ENCODE assay signal across 1 cellular context in the genomic region with DNA sequence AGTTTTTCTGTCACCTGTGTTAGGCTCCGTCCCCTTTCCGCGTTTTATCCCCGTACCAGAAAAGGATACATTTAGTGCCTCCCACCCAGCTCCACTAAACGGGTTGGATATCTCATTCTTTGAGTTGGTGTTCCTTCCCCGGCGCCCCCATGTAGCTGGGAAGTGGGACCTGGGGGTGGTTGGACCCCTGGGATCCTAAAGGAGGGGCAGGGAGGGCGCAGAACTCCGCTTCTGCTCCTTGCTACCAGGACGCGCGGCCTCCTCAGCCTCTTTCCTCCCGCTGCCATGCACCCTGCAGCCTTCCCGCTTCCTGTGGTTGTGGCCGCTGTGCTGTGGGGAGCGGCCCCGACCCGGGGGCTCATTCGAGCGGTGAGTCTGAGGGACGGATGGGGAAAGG.
TF ChIP-seq lines count a peak whose summit lies in the region.

No MANE protein-coding gene starts in this region.

TF ChIP-seq in HepG2, 621 proteins besides CTCF, POLR2A, EP300 and RAD21 (continues in another document):
- 0 out of 2 replicates have a peak, but pooled peaks have one; percentile 17 for TF ChIP-seq ZNF350 (CRISPR knock-in tag; IDR thresholded peaks at IDR 0.05; ENCODE audit: borderline replicate concordance, low read depth)
- TF ChIP-seq ZNF550 (CRISPR knock-in tag; IDR thresholded peaks at IDR 0.05; ENCODE audit: borderline replicate concordance), result 0 out of 2 replicates have a peak, but pooled peaks have one; percentile 26
- TF ChIP-seq PHF8 (CRISPR knock-in tag; IDR thresholded peaks at IDR 0.05), result 0 out of 2 replicates have a peak, but pooled peaks have one; percentile 13
- peak; percentile 48; the same call in 1 of the 2 replicates for TF ChIP-seq ZNF598 (CRISPR knock-in tag; IDR thresholded peaks at IDR 0.05; ENCODE audit: borderline replicate concordance)
- no peak for TF ChIP-seq BORCS8-MEF2B (CRISPR knock-in tag; IDR thresholded peaks at IDR 0.05)
- TF ChIP-seq, protein P1, sequence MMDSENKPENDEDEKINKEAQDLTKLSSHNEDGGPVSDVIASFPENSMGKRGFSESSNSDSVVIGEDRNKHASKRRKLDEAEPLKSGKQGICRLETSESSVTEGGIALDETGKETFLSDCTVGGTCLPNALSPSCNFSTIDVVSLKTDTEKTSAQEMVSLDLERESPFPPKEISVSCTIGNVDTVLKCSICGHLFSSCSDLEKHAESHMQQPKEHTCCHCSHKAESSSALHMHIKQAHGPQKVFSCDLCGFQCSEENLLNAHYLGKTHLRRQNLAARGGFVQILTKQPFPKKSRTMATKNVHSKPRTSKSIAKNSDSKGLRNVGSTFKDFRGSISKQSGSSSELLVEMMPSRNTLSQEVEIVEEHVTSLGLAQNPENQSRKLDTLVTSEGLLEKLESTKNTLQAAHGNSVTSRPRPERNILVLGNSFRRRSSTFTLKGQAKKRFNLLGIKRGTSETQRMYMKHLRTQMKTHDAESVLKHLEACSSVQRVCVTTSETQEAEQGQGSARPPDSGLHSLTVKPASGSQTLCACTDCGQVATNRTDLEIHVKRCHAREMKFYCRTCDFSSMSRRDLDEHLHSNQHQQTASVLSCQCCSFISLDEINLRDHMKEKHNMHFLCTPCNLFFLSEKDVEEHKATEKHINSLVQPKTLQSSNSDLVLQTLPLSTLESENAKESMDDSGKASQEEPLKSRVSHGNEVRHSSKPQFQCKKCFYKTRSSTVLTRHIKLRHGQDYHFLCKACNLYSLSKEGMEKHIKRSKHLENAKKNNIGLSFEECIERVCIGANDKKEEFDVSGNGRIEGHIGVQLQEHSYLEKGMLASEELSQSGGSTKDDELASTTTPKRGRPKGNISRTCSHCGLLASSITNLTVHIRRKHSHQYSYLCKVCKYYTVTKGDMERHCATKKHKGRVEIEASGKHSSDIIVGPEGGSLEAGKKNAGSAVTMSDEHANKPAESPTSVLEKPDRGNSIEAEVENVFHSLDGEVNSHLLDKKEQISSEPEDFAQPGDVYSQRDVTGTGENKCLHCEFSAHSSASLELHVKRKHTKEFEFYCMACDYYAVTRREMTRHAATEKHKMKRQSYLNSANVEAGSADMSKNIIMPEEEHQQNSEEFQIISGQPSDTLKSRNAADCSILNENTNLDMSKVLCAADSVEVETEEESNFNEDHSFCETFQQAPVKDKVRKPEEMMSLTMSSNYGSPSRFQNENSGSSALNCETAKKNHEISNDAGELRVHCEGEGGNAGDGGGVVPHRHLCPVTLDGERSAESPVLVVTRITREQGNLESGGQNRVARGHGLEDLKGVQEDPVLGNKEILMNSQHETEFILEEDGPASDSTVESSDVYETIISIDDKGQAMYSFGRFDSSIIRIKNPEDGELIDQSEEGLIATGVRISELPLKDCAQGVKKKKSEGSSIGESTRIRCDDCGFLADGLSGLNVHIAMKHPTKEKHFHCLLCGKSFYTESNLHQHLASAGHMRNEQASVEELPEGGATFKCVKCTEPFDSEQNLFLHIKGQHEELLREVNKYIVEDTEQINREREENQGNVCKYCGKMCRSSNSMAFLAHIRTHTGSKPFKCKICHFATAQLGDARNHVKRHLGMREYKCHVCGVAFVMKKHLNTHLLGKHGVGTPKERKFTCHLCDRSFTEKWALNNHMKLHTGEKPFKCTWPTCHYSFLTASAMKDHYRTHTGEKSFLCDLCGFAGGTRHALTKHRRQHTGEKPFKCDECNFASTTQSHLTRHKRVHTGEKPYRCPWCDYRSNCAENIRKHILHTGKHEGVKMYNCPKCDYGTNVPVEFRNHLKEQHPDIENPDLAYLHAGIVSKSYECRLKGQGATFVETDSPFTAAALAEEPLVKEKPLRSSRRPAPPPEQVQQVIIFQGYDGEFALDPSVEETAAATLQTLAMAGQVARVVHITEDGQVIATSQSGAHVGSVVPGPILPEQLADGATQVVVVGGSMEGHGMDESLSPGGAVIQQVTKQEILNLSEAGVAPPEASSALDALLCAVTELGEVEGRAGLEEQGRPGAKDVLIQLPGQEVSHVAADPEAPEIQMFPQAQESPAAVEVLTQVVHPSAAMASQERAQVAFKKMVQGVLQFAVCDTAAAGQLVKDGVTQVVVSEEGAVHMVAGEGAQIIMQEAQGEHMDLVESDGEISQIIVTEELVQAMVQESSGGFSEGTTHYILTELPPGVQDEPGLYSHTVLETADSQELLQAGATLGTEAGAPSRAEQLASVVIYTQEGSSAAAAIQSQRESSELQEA (CRISPR knock-in tag; IDR thresholded peaks at IDR 0.05; ENCODE audit: not compliant biosample characterization), result peak; percentile 60
- TF ChIP-seq, protein P2, sequence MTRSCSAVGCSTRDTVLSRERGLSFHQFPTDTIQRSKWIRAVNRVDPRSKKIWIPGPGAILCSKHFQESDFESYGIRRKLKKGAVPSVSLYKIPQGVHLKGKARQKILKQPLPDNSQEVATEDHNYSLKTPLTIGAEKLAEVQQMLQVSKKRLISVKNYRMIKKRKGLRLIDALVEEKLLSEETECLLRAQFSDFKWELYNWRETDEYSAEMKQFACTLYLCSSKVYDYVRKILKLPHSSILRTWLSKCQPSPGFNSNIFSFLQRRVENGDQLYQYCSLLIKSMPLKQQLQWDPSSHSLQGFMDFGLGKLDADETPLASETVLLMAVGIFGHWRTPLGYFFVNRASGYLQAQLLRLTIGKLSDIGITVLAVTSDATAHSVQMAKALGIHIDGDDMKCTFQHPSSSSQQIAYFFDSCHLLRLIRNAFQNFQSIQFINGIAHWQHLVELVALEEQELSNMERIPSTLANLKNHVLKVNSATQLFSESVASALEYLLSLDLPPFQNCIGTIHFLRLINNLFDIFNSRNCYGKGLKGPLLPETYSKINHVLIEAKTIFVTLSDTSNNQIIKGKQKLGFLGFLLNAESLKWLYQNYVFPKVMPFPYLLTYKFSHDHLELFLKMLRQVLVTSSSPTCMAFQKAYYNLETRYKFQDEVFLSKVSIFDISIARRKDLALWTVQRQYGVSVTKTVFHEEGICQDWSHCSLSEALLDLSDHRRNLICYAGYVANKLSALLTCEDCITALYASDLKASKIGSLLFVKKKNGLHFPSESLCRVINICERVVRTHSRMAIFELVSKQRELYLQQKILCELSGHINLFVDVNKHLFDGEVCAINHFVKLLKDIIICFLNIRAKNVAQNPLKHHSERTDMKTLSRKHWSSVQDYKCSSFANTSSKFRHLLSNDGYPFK (CRISPR knock-in tag; IDR thresholded peaks at IDR 0.05; ENCODE audit: borderline replicate concordance), result peak; percentile 49; the same call in 1 of the 2 replicates
- no peak for TF ChIP-seq ZFP41 (CRISPR knock-in tag; IDR thresholded peaks at IDR 0.05; ENCODE audit: borderline replicate concordance)
- 0 out of 2 replicates have a peak, but pooled peaks have one; percentile 19 for TF ChIP-seq HES4 (CRISPR knock-in tag; IDR thresholded peaks at IDR 0.05; ENCODE audit: borderline replicate concordance)
- TF ChIP-seq, protein P3, sequence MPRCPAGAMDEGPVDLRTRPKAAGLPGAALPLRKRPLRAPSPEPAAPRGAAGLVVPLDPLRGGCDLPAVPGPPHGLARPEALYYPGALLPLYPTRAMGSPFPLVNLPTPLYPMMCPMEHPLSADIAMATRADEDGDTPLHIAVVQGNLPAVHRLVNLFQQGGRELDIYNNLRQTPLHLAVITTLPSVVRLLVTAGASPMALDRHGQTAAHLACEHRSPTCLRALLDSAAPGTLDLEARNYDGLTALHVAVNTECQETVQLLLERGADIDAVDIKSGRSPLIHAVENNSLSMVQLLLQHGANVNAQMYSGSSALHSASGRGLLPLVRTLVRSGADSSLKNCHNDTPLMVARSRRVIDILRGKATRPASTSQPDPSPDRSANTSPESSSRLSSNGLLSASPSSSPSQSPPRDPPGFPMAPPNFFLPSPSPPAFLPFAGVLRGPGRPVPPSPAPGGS (CRISPR knock-in tag; IDR thresholded peaks at IDR 0.05), result 0 out of 2 replicates have a peak, but pooled peaks have one; percentile 34
- 0 out of 2 replicates have a peak, but pooled peaks have one; percentile 6 for TF ChIP-seq ZBTB3 (CRISPR knock-in tag; IDR thresholded peaks at IDR 0.05; ENCODE audit: borderline replicate concordance, low read depth)
- TF ChIP-seq NR2F2 (IDR thresholded peaks at IDR 0.05; ENCODE audit: borderline replicate concordance, low read depth), result 0 out of 2 replicates have a peak, but pooled peaks have one; percentile 26
- TF ChIP-seq NFIC (IDR thresholded peaks at IDR 0.05; ENCODE audit: low read length), result no peak
- no peak for TF ChIP-seq RORA (CRISPR knock-in tag; IDR thresholded peaks at IDR 0.05)
- TF ChIP-seq ZNF747 (CRISPR knock-in tag; IDR thresholded peaks at IDR 0.05; ENCODE audit: borderline replicate concordance), result 0 out of 2 replicates have a peak, but pooled peaks have one; percentile 38
- TF ChIP-seq, protein P4, sequence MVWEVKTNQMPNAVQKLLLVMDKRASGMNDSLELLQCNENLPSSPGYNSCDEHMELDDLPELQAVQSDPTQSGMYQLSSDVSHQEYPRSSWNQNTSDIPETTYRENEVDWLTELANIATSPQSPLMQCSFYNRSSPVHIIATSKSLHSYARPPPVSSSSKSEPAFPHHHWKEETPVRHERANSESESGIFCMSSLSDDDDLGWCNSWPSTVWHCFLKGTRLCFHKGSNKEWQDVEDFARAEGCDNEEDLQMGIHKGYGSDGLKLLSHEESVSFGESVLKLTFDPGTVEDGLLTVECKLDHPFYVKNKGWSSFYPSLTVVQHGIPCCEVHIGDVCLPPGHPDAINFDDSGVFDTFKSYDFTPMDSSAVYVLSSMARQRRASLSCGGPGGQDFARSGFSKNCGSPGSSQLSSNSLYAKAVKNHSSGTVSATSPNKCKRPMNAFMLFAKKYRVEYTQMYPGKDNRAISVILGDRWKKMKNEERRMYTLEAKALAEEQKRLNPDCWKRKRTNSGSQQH (CRISPR knock-in tag; IDR thresholded peaks at IDR 0.05; ENCODE audit: low read depth), result 0 out of 2 replicates have a peak, but pooled peaks have one; percentile 36
- TF ChIP-seq NR3C1 (CRISPR knock-in tag; IDR thresholded peaks at IDR 0.05), result no peak
- TF ChIP-seq TOPORS (CRISPR knock-in tag; IDR thresholded peaks at IDR 0.05), result 0 out of 2 replicates have a peak, but pooled peaks have one; percentile 10
- 0 out of 2 replicates have a peak, but pooled peaks have one; percentile 9 for TF ChIP-seq ZSCAN21 (CRISPR knock-in tag; IDR thresholded peaks at IDR 0.05; ENCODE audit: borderline replicate concordance)
- TF ChIP-seq ZNF451 (CRISPR knock-in tag; IDR thresholded peaks at IDR 0.05), result no peak
- no peak for TF ChIP-seq HOXA7 (CRISPR knock-in tag; IDR thresholded peaks at IDR 0.05)
- peak; percentile 84 for TF ChIP-seq KDM5A (IDR thresholded peaks at IDR 0.05; ENCODE audit: borderline replicate concordance, low read length)
- TF ChIP-seq, protein P5, sequence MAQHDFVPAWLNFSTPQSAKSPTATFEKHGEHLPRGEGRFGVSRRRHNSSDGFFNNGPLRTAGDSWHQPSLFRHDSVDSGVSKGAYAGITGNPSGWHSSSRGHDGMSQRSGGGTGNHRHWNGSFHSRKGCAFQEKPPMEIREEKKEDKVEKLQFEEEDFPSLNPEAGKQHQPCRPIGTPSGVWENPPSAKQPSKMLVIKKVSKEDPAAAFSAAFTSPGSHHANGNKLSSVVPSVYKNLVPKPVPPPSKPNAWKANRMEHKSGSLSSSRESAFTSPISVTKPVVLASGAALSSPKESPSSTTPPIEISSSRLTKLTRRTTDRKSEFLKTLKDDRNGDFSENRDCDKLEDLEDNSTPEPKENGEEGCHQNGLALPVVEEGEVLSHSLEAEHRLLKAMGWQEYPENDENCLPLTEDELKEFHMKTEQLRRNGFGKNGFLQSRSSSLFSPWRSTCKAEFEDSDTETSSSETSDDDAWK (CRISPR knock-in tag; IDR thresholded peaks at IDR 0.05), result no peak
- TF ChIP-seq ATRX (CRISPR knock-in tag; IDR thresholded peaks at IDR 0.05; ENCODE audit: borderline replicate concordance), result no peak
- no peak for TF ChIP-seq BRD4 (CRISPR knock-in tag; IDR thresholded peaks at IDR 0.05)
- no peak for TF ChIP-seq ZFP1 (CRISPR knock-in tag; IDR thresholded peaks at IDR 0.05)
- TF ChIP-seq, protein P6, sequence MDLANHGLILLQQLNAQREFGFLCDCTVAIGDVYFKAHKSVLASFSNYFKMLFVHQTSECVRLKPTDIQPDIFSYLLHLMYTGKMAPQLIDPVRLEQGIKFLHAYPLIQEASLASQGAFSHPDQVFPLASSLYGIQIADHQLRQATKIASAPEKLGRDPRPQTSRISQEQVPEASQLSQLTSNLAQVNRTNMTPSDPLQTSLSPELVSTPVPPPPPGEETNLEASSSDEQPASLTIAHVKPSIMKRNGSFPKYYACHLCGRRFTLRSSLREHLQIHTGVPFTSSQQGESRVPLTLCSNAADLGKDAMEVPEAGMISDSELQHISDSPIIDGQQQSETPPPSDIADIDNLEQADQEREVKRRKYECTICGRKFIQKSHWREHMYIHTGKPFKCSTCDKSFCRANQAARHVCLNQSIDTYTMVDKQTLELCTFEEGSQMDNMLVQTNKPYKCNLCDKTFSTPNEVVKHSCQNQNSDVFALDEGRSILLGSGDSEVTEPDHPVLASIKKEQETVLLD (CRISPR knock-in tag; IDR thresholded peaks at IDR 0.05; ENCODE audit: low read depth), result no peak
- 0 out of 2 replicates have a peak, but pooled peaks have one; percentile 36 for TF ChIP-seq HIVEP1 (CRISPR knock-in tag; IDR thresholded peaks at IDR 0.05)
- TF ChIP-seq, protein P7, sequence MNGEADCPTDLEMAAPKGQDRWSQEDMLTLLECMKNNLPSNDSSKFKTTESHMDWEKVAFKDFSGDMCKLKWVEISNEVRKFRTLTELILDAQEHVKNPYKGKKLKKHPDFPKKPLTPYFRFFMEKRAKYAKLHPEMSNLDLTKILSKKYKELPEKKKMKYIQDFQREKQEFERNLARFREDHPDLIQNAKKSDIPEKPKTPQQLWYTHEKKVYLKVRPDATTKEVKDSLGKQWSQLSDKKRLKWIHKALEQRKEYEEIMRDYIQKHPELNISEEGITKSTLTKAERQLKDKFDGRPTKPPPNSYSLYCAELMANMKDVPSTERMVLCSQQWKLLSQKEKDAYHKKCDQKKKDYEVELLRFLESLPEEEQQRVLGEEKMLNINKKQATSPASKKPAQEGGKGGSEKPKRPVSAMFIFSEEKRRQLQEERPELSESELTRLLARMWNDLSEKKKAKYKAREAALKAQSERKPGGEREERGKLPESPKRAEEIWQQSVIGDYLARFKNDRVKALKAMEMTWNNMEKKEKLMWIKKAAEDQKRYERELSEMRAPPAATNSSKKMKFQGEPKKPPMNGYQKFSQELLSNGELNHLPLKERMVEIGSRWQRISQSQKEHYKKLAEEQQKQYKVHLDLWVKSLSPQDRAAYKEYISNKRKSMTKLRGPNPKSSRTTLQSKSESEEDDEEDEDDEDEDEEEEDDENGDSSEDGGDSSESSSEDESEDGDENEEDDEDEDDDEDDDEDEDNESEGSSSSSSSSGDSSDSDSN (CRISPR knock-in tag; IDR thresholded peaks at IDR 0.05), result 0 out of 2 replicates have a peak, but pooled peaks have one; percentile 25
- no peak for TF ChIP-seq ZFP62 (CRISPR knock-in tag; IDR thresholded peaks at IDR 0.05)
- TF ChIP-seq PCBP1 (IDR thresholded peaks at IDR 0.05; ENCODE audit: borderline replicate concordance, low read depth, low read length), result no peak
- TF ChIP-seq KDM2A (CRISPR knock-in tag; IDR thresholded peaks at IDR 0.05; ENCODE audit: borderline replicate concordance, low read depth), result 0 out of 2 replicates have a peak, but pooled peaks have one; percentile 39
- no peak for TF ChIP-seq ZNF660 (CRISPR knock-in tag; IDR thresholded peaks at IDR 0.05; ENCODE audit: borderline replicate concordance, low read depth)
- TF ChIP-seq ZEB1 (IDR thresholded peaks at IDR 0.05; ENCODE audit: insufficient replicate concordance, low read depth), result peak; percentile 23
- no peak for TF ChIP-seq ZSCAN31 (CRISPR knock-in tag; IDR thresholded peaks at IDR 0.05; ENCODE audit: low read depth)
- no peak for TF ChIP-seq TAF1 (CRISPR knock-in tag; IDR thresholded peaks at IDR 0.05)
- no peak for TF ChIP-seq ZBTB7B (CRISPR knock-in tag; IDR thresholded peaks at IDR 0.05)
- no peak for TF ChIP-seq MED13 (CRISPR knock-in tag; IDR thresholded peaks at IDR 0.05)
